9 cellular contexts compared by ENCODE assay signal in the genomic region with DNA sequence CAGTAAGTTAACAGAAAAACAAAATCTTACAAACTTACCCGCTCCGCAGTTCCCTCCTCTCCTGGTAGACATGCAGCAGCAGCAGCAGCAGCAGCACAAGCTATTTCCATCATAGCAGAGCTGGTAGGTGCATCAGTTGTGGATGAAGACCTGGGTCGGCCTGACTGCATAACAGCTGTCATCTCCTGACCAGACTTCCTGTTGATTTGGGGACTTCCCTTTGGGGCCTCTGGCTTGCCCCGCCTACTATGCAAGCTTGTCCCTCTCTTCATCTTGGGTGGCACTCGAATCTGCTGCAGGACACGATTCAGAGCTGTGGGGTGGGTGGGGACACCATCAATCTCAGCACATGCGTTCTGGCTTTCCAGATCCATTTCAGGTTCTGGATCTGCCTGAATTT.
A peak's percentile ranks its signal among the peaks of the same experiment; 100 is the strongest.
DNase-seq lines count a peak whose midpoint lies in the region; ATAC-seq, FAIRE-seq and TF ChIP-seq lines count a peak whose summit lies in the region.
"Had no signal": no experiment of that assay in that cellular context is flagged by ENCODE, and none has a peak within 500 bp of the region (broad histone marks: within the 10 kb centered on the region; RNA-seq: fewer than 3 reads in every experiment).

No MANE protein-coding gene starts in this region.

- peaks cover 16% of the 10 kb centered on the region for H3K4me1 Mint-ChIP-seq in activated T-cell treated with anti-CD3 and anti-CD28 coated beads, Interleukin-2, amount 50 U/mL, for 72 hours (ENCODE audit: low read depth)

- H3K4me3 Mint-ChIP-seq in activated T-cell treated with anti-CD3 and anti-CD28 coated beads, Interleukin-2, amount 50 U/mL, for 72 hours, result peak overlapping the region in 1 of 2 donors; percentile 50

- H3K27me3 ChIP-seq in SK-N-SH (ENCODE audit: insufficient read depth) (no peaks in the 10 kb centered on the region), PC-3 (ENCODE audit: low read length) (no peaks in the 10 kb centered on the region)

- ATAC-seq in GM19351 (IDR thresholded peaks at IDR 0.05; ENCODE audit: unreplicated experiment) (peak; percentile 76), HG03460 (IDR thresholded peaks at IDR 0.05; ENCODE audit: unreplicated experiment) (peak; percentile 94), PC-3 (no peak)
- ATAC-seq in activated T-cell treated with anti-CD3 and anti-CD28 coated beads, Interleukin-2, amount 50 U/mL, for 72 hours (replicated peaks in 1 of 2), result peak; percentile 64 to 87

- peaks cover 0 to 6% of the 10 kb centered on the region in 2 experiments; a peak in 3 of 4 replicates for H3K4me1 ChIP-seq in SK-N-SH (ENCODE audit: control insufficient read depth in 1 of 2, insufficient read depth in 2 of 2, low read depth in 1 of 2, low read length in 1 of 2)
- H3K4me1 ChIP-seq in PC-3 (ENCODE audit: insufficient read depth, low read length), result peaks cover 15% of the 10 kb centered on the region

- intact Hi-C loops in PC-3 (cut with micrococcal nuclease), result loop anchor here (5.0 kb wide), 1 partner anchor 65 kb away; the partner anchor contains the start of gene TMCC1

- H3K36me3 Mint-ChIP-seq in activated T-cell treated with anti-CD3 and anti-CD28 coated beads, Interleukin-2, amount 50 U/mL, for 72 hours (ENCODE audit: insufficient read depth in 2 of 2), result no peaks in the 10 kb centered on the region

- peaks cover 10% of the 10 kb centered on the region; the same call in 1 of the 2 replicates for H3K79me2 ChIP-seq in SK-N-SH (ENCODE audit: insufficient read depth)
- no peaks in the 10 kb centered on the region for H3K79me2 ChIP-seq in PC-3 (ENCODE audit: low read length)

- no peak overlapping the region for H3K27ac ChIP-seq in RWPE1
- H3K27ac ChIP-seq in SK-N-SH (ENCODE audit: low read depth in 2 of 2, low read length in 1 of 2), result no peak overlapping the region
- no peak overlapping the region for H3K27ac ChIP-seq in PC-3 (ENCODE audit: low read length)

- H3K9me2 ChIP-seq in SK-N-SH, result no peaks in the 10 kb centered on the region
- no peaks in the 10 kb centered on the region for H3K9me2 ChIP-seq in PC-3 (replicated peaks; ENCODE audit: low read length)

- 95% methylated on average over 7 of the region's 7 CpGs for WGBS in SK-N-SH (ENCODE audit: low lambda C conversion rate)

- POLR2A ChIA-PET in RWPE1 (lab: Yijun Ruan, JAX; ENCODE audit: low non-redundant PET), result no interaction called here
- POLR2A ChIA-PET in SK-N-SH (lab: Yijun Ruan, JAX), result no interaction called here
- POLR2A ChIA-PET in PC-3 (lab: Charles Lee; ENCODE audit: unreplicated experiment), result no interaction called here

- no peaks in the 10 kb centered on the region for H3K9me3 ChIP-seq in SK-N-SH
- no peaks in the 10 kb centered on the region for H3K9me3 ChIP-seq in PC-3 (ENCODE audit: low read length)

- H3K27me3 Mint-ChIP-seq in activated T-cell treated with anti-CD3 and anti-CD28 coated beads, Interleukin-2, amount 50 U/mL, for 72 hours (ENCODE audit: low read depth), result no peaks in the 10 kb centered on the region

- H3K27ac Mint-ChIP-seq in activated T-cell treated with anti-CD3 and anti-CD28 coated beads, Interleukin-2, amount 50 U/mL, for 72 hours, result peak overlapping the region; percentile 16

- no peak for TF ChIP-seq POLR2A in H54 (IDR thresholded peaks at IDR 0.05; ENCODE audit: low read depth, low read length)

- TF ChIP-seq RAD21 in SK-N-SH (IDR thresholded peaks at IDR 0.05; ENCODE audit: low read length), result no peak

- DNase-seq in Ammon's horn (ENCODE audit: low spot score) (peak; percentile 12), RWPE1 (ENCODE audit: low spot score) (no peak), H54 (ENCODE audit: insufficient read length, low spot score) (no peak), SK-N-SH (no peak), PC-3 (no peak)
- DNase-seq in activated T-cell treated with anti-CD3 and anti-CD28 coated beads, Interleukin-2, amount 50 U/mL, for 72 hours, result peak; percentile 31 to 32

- CTCF ChIA-PET in RWPE1 (lab: Yijun Ruan, JAX), result interaction anchor here (0.6 to 1.0 kb wide), 2 partner anchors 188 to 200 kb away, joined by 3 to 5 read pairs; no protein-coding TSS in a partner anchor
- CTCF ChIA-PET in SK-N-SH (lab: Yijun Ruan, JAX), result interaction anchor here (0.7 to 4.6 kb wide), 5 partner anchors 9 to 338 kb away, joined by 3 to 43 read pairs (median 5); no protein-coding TSS in a partner anchor
- CTCF ChIA-PET in PC-3 (lab: Charles Lee), result no interaction called here

- no peak overlapping the region for H3K4me3 ChIP-seq in SK-N-SH (ENCODE audit: low read depth in 2 of 2, low read length in 1 of 2)
- no peak overlapping the region for H3K4me3 ChIP-seq in PC-3 (ENCODE audit: low read length)

- H3K36me3 ChIP-seq in SK-N-SH (replicated peaks in 1 of 2; ENCODE audit: control insufficient read depth in 1 of 2, insufficient read depth in 2 of 2, low read length in 1 of 2) (peaks cover 12 to 14% of the 10 kb centered on the region in 2 experiments), PC-3 (ENCODE audit: low read depth, low read length) (no peaks in the 10 kb centered on the region)

- no peak overlapping the region for H2AFZ ChIP-seq in SK-N-SH (ENCODE audit: low read depth)
- H2AFZ ChIP-seq in PC-3 (ENCODE audit: low read length), result no peak overlapping the region

- BruUV-seq in PC-3 (replicated peaks; lab: Mats Ljungman, UMichigan), result no TSS peak

- H3F3A ChIP-seq in SK-N-SH (replicated peaks; ENCODE audit: insufficient read depth) (peaks cover 9% of the 10 kb centered on the region), PC-3 (ENCODE audit: low read length, unreplicated experiment) (no peaks in the 10 kb centered on the region)

- no peaks in the 10 kb centered on the region for H3K9me3 Mint-ChIP-seq in activated T-cell treated with anti-CD3 and anti-CD28 coated beads, Interleukin-2, amount 50 U/mL, for 72 hours

- TF ChIP-seq CTCF in RWPE1 (conservative IDR thresholded peaks at IDR 0.05; ENCODE audit: low read depth), result no peak
- TF ChIP-seq CTCF in SK-N-SH (IDR thresholded peaks at IDR 0.05), result no peak
- no peak for TF ChIP-seq CTCF in PC-3 (conservative IDR thresholded peaks at IDR 0.05; ENCODE audit: low read depth, low read length)

- FAIRE-seq in H54 (lab: Jason Lieb, UNC), result no peak
- FAIRE-seq: G401.6 had no signal

- H3K9ac ChIP-seq in SK-N-SH, result no peak overlapping the region
- H3K9ac ChIP-seq in PC-3 (ENCODE audit: low read length), result no peak overlapping the region

- no peak for TF ChIP-seq EP300 in SK-N-SH (IDR thresholded peaks at IDR 0.05; ENCODE audit: borderline replicate concordance in 1 of 2, low read depth in 1 of 2, low read length in 1 of 2)

- H3K4me2 ChIP-seq in SK-N-SH (no peak overlapping the region), PC-3 (ENCODE audit: low read length) (no peak overlapping the region)

- H4K20me1 ChIP-seq in SK-N-SH (ENCODE audit: insufficient read depth) (no peaks in the 10 kb centered on the region; the same call in 1 of the 2 replicates), PC-3 (ENCODE audit: low read length) (no peaks in the 10 kb centered on the region)

TF ChIP-seq in SK-N-SH, 30 proteins besides CTCF, POLR2A, EP300 and RAD21 (continues in another document):
- TF ChIP-seq ZBTB33 (IDR thresholded peaks at IDR 0.05; ENCODE audit: borderline replicate concordance, low read depth) (no peak), TCF12 (IDR thresholded peaks at IDR 0.05) (no peak), IRF3 (IDR thresholded peaks at IDR 0.05; ENCODE audit: low read depth, low read length) (no peak), FOSL2 (IDR thresholded peaks at IDR 0.05; ENCODE audit: borderline replicate concordance, low read depth) (no peak), RCOR1 (IDR thresholded peaks at IDR 0.05; ENCODE audit: low read length) (no peak), SIN3A (IDR thresholded peaks at IDR 0.05; ENCODE audit: borderline replicate concordance, low read depth, low read length) (no peak), EZH2phosphoT487 (IDR thresholded peaks at IDR 0.05; ENCODE audit: borderline replicate concordance, low read depth) (no peak), FOXJ3 (CRISPR knock-in tag; IDR thresholded peaks at IDR 0.05) (no peak), FOXM1 (IDR thresholded peaks at IDR 0.05; ENCODE audit: low read depth) (no peak), POLR2AphosphoS5 (IDR thresholded peaks at IDR 0.05; ENCODE audit: low read depth, low read length) (no peak), GABPA (IDR thresholded peaks at IDR 0.05; ENCODE audit: low read depth) (no peak), CHD2 (IDR thresholded peaks at IDR 0.05; ENCODE audit: low read length, partially characterized antibody) (no peak), MEF2A (IDR thresholded peaks at IDR 0.05; ENCODE audit: borderline replicate concordance, low read depth) (no peak), RXRA (IDR thresholded peaks at IDR 0.05; ENCODE audit: borderline replicate concordance, low read depth) (no peak), RFX5 (IDR thresholded peaks at IDR 0.05; ENCODE audit: low read length) (no peak), NRF1 (IDR thresholded peaks at IDR 0.05; ENCODE audit: low read depth, low read length) (no peak), JUND (IDR thresholded peaks at IDR 0.05) (no peak)

Comparison
In these comparisons a context has a peak if more than half of its experiments do, and no peak if none do; other contexts are left out.
1. DNase-seq: peak in Ammon's horn (single experiment) and activated T-cell treated with anti-CD3 and anti-CD28 coated beads, Interleukin-2, amount 50 U/mL, for 72 hours (2 of 2); none in RWPE1 (single experiment), H54 (single experiment), SK-N-SH (single experiment) and PC-3 (single experiment).